20 cellular contexts compared by ENCODE assay signal in genomic region chr11:38543311-38543710, GRCh38.
DNase-seq lines count a peak whose midpoint lies in the region; ATAC-seq and TF ChIP-seq lines count a peak whose summit lies in the region.
"Had no signal": no experiment of that assay in that cellular context is flagged by ENCODE, and none has a peak within 500 bp of the region (broad histone marks: within the 10 kb centered on the region; RNA-seq: fewer than 3 reads in every experiment).

No MANE protein-coding gene starts in this region.

- H3K36me3 ChIP-seq in upper lobe of right lung, result no peaks in the 10 kb centered on the region
- H3K36me3 ChIP-seq: neural progenitor cell, stomach, uterus had no signal

- H3K4me1 ChIP-seq in upper lobe of right lung, result no peaks in the 10 kb centered on the region
- H3K4me1 ChIP-seq: neural progenitor cell, stomach, uterus had no signal

- H3K27ac ChIP-seq in RWPE1 (no peak overlapping the region), upper lobe of right lung (no peak overlapping the region)
- H3K27ac ChIP-seq: coronary artery, neural progenitor cell, stomach, uterus had no signal

- ATAC-seq in upper lobe of right lung (no peak), GM18870 (IDR thresholded peaks at IDR 0.05; ENCODE audit: unreplicated experiment) (no peak)
- ATAC-seq: activated CD4-positive, CD25-positive, alpha-beta regulatory T cell treated with anti-CD3 and anti-CD28 coated beads, Interleukin-2, amount 50 U/mL, for 24 hours; activated CD8-positive, alpha-beta memory T cell treated with anti-CD3 and anti-CD28 coated beads, Interleukin-2, amount 10 ng/mL, durations not matched to agents 7 days and 5 days; right cardiac atrium had no signal

- H3K9me3 ChIP-seq in upper lobe of right lung, result no peaks in the 10 kb centered on the region
- H3K9me3 ChIP-seq: stomach, uterus had no signal

- no peaks in the 10 kb centered on the region for H3K27me3 ChIP-seq in upper lobe of right lung
- H3K27me3 ChIP-seq: neural progenitor cell, stomach, uterus had no signal

- TF ChIP-seq CTCF in AG09309 (IDR thresholded peaks at IDR 0.05; ENCODE audit: control insufficient read depth, insufficient read depth, low read depth, low read length, missing control alignments) (no peak), RWPE1 (conservative IDR thresholded peaks at IDR 0.05; ENCODE audit: low read depth) (no peak), upper lobe of right lung (IDR thresholded peaks at IDR 0.05) (no peak)

- POLR2A ChIA-PET in RWPE1 (lab: Yijun Ruan, JAX; ENCODE audit: low non-redundant PET), result no interaction called here

- DNase-seq in AG09309 (ENCODE audit: low read depth) (peak; percentile 1), RWPE1 (ENCODE audit: low spot score) (peak; percentile 4), fibroblast of gingiva (ENCODE audit: low read depth) (peak; percentile 83), myocyte (ENCODE audit: low read depth) (peak; percentile 37), upper lobe of right lung (no peak), CD1c-positive myeloid dendritic cell (ENCODE audit: extremely low spot score) (no peak), retina (no peak)
- DNase-seq: activated CD8-positive, alpha-beta memory T cell treated with anti-CD3 and anti-CD28 coated beads, Interleukin-2, amount 10 ng/mL, durations not matched to agents 7 days and 5 days; head of caudate nucleus; NCI-H1092 treated with DMSO at 0.1 percent for 48 hours; NCI-H2107; NCI-H69; right cardiac atrium; stimulated activated CD4-positive, alpha-beta T cell treated with anti-CD3 and anti-CD28 coated beads, Interleukin-2, amount 100 ng/mL, for 24 hours; stomach; uterus had no signal

- CTCF ChIA-PET in RWPE1 (lab: Yijun Ruan, JAX), result no interaction called here

- intact Hi-C loops in upper lobe of right lung (cut with DNase I), result no loop called here

- H3K4me3 ChIP-seq in AG09309 (ENCODE audit: control insufficient read depth, low read depth, low read length), result no peak overlapping the region
- H3K4me3 ChIP-seq in upper lobe of right lung, result no peak overlapping the region
- H3K4me3 ChIP-seq: coronary artery, neural progenitor cell, stomach, uterus had no signal

Comparison
In these comparisons a context has a peak if more than half of its experiments do, and no peak if none do; other contexts are left out.
1. DNase-seq: peak in AG09309 (single experiment), RWPE1 (single experiment), fibroblast of gingiva (single experiment) and myocyte (single experiment); none in upper lobe of right lung (single experiment), CD1c-positive myeloid dendritic cell (single experiment) and retina (single experiment).